In the genomic region with DNA sequence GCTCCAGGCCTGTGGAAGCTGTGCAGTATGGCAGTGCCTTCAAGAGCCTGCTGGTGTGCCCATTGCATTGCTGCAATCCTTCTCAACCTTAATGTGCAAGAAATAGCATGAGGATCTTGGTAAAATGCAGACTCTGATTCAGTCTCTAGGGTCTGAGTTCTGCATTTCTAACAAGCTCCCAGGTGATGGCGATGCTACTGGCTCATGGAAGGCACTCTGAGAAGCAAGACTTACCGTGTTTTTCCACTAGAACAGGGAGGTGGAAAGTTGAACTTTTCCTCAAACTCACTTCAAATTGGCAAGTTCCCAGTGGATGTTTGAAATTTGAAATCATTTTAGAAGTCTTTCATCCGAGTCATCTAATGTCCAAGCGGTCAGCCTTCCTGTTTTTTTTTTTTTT, we compare ENCODE assay signal across 1 cellular context.
TF ChIP-seq lines count a peak whose summit lies in the region.

No MANE protein-coding gene starts in this region.

TF ChIP-seq in K562, 482 proteins besides CTCF, POLR2A, EP300 and RAD21 (continued from another document):
- TF ChIP-seq, protein P1, sequence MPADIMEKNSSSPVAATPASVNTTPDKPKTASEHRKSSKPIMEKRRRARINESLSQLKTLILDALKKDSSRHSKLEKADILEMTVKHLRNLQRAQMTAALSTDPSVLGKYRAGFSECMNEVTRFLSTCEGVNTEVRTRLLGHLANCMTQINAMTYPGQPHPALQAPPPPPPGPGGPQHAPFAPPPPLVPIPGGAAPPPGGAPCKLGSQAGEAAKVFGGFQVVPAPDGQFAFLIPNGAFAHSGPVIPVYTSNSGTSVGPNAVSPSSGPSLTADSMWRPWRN (IDR thresholded peaks at IDR 0.05; ENCODE audit: low read depth), result no peak
- TF ChIP-seq, protein P2, sequence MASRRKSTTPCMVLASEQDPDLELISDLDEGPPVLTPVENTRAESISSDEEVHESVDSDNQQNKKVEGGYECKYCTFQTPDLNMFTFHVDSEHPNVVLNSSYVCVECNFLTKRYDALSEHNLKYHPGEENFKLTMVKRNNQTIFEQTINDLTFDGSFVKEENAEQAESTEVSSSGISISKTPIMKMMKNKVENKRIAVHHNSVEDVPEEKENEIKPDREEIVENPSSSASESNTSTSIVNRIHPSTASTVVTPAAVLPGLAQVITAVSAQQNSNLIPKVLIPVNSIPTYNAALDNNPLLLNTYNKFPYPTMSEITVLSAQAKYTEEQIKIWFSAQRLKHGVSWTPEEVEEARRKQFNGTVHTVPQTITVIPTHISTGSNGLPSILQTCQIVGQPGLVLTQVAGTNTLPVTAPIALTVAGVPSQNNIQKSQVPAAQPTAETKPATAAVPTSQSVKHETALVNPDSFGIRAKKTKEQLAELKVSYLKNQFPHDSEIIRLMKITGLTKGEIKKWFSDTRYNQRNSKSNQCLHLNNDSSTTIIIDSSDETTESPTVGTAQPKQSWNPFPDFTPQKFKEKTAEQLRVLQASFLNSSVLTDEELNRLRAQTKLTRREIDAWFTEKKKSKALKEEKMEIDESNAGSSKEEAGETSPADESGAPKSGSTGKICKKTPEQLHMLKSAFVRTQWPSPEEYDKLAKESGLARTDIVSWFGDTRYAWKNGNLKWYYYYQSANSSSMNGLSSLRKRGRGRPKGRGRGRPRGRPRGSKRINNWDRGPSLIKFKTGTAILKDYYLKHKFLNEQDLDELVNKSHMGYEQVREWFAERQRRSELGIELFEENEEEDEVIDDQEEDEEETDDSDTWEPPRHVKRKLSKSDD (conservative IDR thresholded peaks at IDR 0.05; ENCODE audit: low read length), result no peak
- TF ChIP-seq HNRNPL (IDR thresholded peaks at IDR 0.05; ENCODE audit: low read depth, low read length) (no peak), CREBBP (IDR thresholded peaks at IDR 0.05; ENCODE audit: low read depth, low read length) (no peak), KAT2B (IDR thresholded peaks at IDR 0.05; ENCODE audit: low read depth, low read length) (no peak), KDM5B (IDR thresholded peaks at IDR 0.05; ENCODE audit: insufficient replicate concordance, low read depth, low read length) (no peak), KDM4B (IDR thresholded peaks at IDR 0.05; ENCODE audit: borderline replicate concordance in 2 of 2, low read depth in 1 of 2) (no peak), EP400 (IDR thresholded peaks at IDR 0.05) (no peak)
- TF ChIP-seq, protein P3, sequence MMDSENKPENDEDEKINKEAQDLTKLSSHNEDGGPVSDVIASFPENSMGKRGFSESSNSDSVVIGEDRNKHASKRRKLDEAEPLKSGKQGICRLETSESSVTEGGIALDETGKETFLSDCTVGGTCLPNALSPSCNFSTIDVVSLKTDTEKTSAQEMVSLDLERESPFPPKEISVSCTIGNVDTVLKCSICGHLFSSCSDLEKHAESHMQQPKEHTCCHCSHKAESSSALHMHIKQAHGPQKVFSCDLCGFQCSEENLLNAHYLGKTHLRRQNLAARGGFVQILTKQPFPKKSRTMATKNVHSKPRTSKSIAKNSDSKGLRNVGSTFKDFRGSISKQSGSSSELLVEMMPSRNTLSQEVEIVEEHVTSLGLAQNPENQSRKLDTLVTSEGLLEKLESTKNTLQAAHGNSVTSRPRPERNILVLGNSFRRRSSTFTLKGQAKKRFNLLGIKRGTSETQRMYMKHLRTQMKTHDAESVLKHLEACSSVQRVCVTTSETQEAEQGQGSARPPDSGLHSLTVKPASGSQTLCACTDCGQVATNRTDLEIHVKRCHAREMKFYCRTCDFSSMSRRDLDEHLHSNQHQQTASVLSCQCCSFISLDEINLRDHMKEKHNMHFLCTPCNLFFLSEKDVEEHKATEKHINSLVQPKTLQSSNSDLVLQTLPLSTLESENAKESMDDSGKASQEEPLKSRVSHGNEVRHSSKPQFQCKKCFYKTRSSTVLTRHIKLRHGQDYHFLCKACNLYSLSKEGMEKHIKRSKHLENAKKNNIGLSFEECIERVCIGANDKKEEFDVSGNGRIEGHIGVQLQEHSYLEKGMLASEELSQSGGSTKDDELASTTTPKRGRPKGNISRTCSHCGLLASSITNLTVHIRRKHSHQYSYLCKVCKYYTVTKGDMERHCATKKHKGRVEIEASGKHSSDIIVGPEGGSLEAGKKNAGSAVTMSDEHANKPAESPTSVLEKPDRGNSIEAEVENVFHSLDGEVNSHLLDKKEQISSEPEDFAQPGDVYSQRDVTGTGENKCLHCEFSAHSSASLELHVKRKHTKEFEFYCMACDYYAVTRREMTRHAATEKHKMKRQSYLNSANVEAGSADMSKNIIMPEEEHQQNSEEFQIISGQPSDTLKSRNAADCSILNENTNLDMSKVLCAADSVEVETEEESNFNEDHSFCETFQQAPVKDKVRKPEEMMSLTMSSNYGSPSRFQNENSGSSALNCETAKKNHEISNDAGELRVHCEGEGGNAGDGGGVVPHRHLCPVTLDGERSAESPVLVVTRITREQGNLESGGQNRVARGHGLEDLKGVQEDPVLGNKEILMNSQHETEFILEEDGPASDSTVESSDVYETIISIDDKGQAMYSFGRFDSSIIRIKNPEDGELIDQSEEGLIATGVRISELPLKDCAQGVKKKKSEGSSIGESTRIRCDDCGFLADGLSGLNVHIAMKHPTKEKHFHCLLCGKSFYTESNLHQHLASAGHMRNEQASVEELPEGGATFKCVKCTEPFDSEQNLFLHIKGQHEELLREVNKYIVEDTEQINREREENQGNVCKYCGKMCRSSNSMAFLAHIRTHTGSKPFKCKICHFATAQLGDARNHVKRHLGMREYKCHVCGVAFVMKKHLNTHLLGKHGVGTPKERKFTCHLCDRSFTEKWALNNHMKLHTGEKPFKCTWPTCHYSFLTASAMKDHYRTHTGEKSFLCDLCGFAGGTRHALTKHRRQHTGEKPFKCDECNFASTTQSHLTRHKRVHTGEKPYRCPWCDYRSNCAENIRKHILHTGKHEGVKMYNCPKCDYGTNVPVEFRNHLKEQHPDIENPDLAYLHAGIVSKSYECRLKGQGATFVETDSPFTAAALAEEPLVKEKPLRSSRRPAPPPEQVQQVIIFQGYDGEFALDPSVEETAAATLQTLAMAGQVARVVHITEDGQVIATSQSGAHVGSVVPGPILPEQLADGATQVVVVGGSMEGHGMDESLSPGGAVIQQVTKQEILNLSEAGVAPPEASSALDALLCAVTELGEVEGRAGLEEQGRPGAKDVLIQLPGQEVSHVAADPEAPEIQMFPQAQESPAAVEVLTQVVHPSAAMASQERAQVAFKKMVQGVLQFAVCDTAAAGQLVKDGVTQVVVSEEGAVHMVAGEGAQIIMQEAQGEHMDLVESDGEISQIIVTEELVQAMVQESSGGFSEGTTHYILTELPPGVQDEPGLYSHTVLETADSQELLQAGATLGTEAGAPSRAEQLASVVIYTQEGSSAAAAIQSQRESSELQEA (IDR thresholded peaks at IDR 0.05; ENCODE audit: low read depth), result no peak
